1 cellular context compared by ENCODE assay signal in genomic region chr10:79707017-79707416, GRCh38. TPM values are rescaled to one million over a fixed set of nuclear protein-coding genes. Genes with fewer than 3 reads are reported as not detected.
"Had no signal": no experiment of that assay in that cellular context is flagged by ENCODE, and none has a peak within 500 bp of the region (broad histone marks: within the 10 kb centered on the region; RNA-seq: fewer than 3 reads in every experiment).

No MANE protein-coding gene starts in this region.

RNA-seq across cellular contexts. Expression of gene NUTM2B, which starts 4.0 kb away (rescaled TPM):
- total RNA-seq: astrocyte had no signal
